ENCODE assay signal across 12 cellular contexts in the genomic region with DNA sequence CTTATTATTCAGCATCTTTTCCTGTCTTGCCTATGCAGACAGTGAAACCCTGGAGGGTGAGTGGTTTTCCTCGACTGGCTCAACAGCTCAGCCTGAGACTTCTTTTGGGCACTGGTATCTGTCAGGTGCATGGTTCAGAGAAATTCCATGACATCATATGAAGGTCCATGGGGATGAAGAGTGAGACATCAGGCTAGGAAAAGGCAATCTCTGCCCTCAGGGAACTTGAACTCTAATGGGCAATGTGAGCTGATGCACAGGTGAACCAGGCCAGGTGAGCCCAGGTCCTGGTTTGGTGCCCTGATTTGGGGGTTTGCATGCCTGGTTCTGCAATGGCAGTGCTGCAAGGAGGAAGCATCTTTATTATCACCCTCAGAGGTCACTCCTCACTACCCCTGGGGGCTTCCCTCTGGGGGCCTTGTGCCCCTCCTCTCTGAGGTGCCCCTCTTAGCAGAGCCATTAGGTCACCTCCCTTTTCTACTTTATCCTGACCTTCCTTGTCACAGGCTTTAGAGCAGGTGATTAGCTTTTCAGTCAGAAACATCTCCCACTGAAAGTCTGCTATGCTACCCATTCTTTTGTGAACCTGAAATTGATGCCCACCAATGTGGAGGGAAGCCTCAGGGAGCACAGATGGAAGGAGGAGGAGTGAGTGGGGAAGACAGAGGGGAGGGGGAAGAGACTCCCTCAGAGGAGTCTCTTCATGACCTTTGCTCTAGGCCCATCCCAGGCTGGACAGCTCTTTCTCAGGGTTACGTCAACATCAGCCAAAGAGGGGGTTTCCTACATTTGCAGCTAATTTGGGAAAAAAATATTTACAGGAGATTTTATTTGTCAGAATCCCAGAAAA. TPM values are rescaled to one million over a fixed set of nuclear protein-coding genes. Genes with fewer than 3 reads are reported as not detected.
DNase-seq lines count a peak whose midpoint lies in the region; ATAC-seq and TF ChIP-seq lines count a peak whose summit lies in the region.
"Had no signal": no experiment of that assay in that cellular context is flagged by ENCODE, and none has a peak within 500 bp of the region (broad histone marks: within the 10 kb centered on the region; RNA-seq: fewer than 3 reads in every experiment).

No MANE protein-coding gene starts in this region.

- no peak overlapping the region for H3K4me3 Mint-ChIP-seq in CD14-positive monocyte

- no peak overlapping the region for H3K14ac ChIP-seq in trophoblast cell (ENCODE audit: low read length)

- H3K4ac ChIP-seq in trophoblast cell (ENCODE audit: low read depth, low read length) = no peak overlapping the region

- no peak for TF ChIP-seq POLR2A in uterus (IDR thresholded peaks at IDR 0.05)

- H3K36me3 ChIP-seq in cardiac muscle cell (peaks cover 2% of the 10 kb centered on the region), trophoblast cell (ENCODE audit: control insufficient read depth in 1 of 2, insufficient read depth in 2 of 2, low read length in 2 of 2) (peaks cover 0 to 2% of the 10 kb centered on the region in 2 experiments), uterus (no peaks in the 10 kb centered on the region)

- no peak overlapping the region for H3K9ac ChIP-seq in trophoblast cell (ENCODE audit: low read length)

- no peaks in the 10 kb centered on the region for H3K9me3 ChIP-seq in cardiac muscle cell (ENCODE audit: low read depth)
- H3K9me3 ChIP-seq in trophoblast cell (ENCODE audit: insufficient read depth, low read depth, low read length) = no peaks in the 10 kb centered on the region
- no peaks in the 10 kb centered on the region for H3K9me3 ChIP-seq in uterus

- no peak for DNase-seq in cardiac muscle cell (ENCODE audit: low read depth in 1 of 2, low spot score in 1 of 2)
- no peak for DNase-seq in Right ventricle myocardium inferior (ENCODE audit: missing footprints)
- DNase-seq in left ventricle myocardium superior = no peak
- peak; percentile 9 to 23 for DNase-seq in trophoblast cell
- no peak for DNase-seq in uterus
- no peak for DNase-seq in NK-92 (lab: John Stamatoyannopoulos, UW; ENCODE audit: unreplicated experiment)
- no peak for DNase-seq in CD14-positive monocyte (ENCODE audit: low spot score)
- no peak for DNase-seq in EL
- DNase-seq: activated naive CD4-positive, alpha-beta T cell; KBM-7; NCI-H1694 treated with DMSO at 0.1 percent for 48 hours; NCI-H748 treated with DMSO at 0.1 percent for 48 hours had no signal

- no peak overlapping the region for H2BK5ac ChIP-seq in trophoblast cell (ENCODE audit: low read depth, low read length, poor library complexity)

- H3K9me3 Mint-ChIP-seq in CD14-positive monocyte = peaks cover 0 to 4% (median 0%) of the 10 kb centered on the region in 7 donors

- H3K27me3 ChIP-seq in cardiac muscle cell = no peaks in the 10 kb centered on the region
- no peaks in the 10 kb centered on the region for H3K27me3 ChIP-seq in trophoblast cell (ENCODE audit: insufficient read depth, low read length)
- no peaks in the 10 kb centered on the region for H3K27me3 ChIP-seq in uterus

- no peak overlapping the region for H3K23ac ChIP-seq in trophoblast cell (ENCODE audit: low read length)

- no peak overlapping the region for H2BK120ac ChIP-seq in trophoblast cell (ENCODE audit: insufficient read depth, low read length, poor library complexity)

- H3K4me3 ChIP-seq in cardiac muscle cell = no peak overlapping the region
- no peak overlapping the region for H3K4me3 ChIP-seq in trophoblast cell (ENCODE audit: low read depth, low read length)
- no peak overlapping the region for H3K4me3 ChIP-seq in uterus

- no peak overlapping the region for H2AFZ ChIP-seq in trophoblast cell (ENCODE audit: insufficient read depth, low read length, poor library complexity)

- ATAC-seq in Right ventricle myocardium inferior (no peak), left ventricle myocardium superior (peak; percentile 38)

- H3K79me1 ChIP-seq in trophoblast cell (ENCODE audit: low read length) = no peaks in the 10 kb centered on the region

- H3K4me1 ChIP-seq in cardiac muscle cell (ENCODE audit: low read depth) (peaks cover 8% of the 10 kb centered on the region), trophoblast cell (ENCODE audit: control insufficient read depth in 1 of 2, insufficient read depth in 2 of 2, low read length in 2 of 2) (peaks cover 5 to 12% of the 10 kb centered on the region in 2 experiments), uterus (no peaks in the 10 kb centered on the region)

- no peak overlapping the region for H4K8ac ChIP-seq in trophoblast cell (ENCODE audit: low read depth, low read length)

- H3K4me2 ChIP-seq in trophoblast cell (ENCODE audit: low read length) = no peak overlapping the region

- H3K27ac ChIP-seq in cardiac muscle cell (peak overlapping the region; percentile 62), trophoblast cell (ENCODE audit: low read depth, low read length) (no peak overlapping the region), uterus (peak overlapping the region; percentile 72)

- H4K12ac ChIP-seq in trophoblast cell (ENCODE audit: low read depth, low read length) = no peak overlapping the region

- no peak overlapping the region for H4K91ac ChIP-seq in trophoblast cell (ENCODE audit: low read depth, low read length)

- H3K36me3 Mint-ChIP-seq in CD14-positive monocyte = peaks cover 7 to 14% of the 10 kb centered on the region in 2 donors

- no peaks in the 10 kb centered on the region for H3K4me1 Mint-ChIP-seq in CD14-positive monocyte

- H3K27ac Mint-ChIP-seq in CD14-positive monocyte = peak overlapping the region in 1 of 7 donors; percentile 69

- H2AK5ac ChIP-seq in trophoblast cell (ENCODE audit: low read length) = no peak overlapping the region

- no peaks in the 10 kb centered on the region for H3K79me2 ChIP-seq in trophoblast cell (ENCODE audit: control insufficient read depth, insufficient read depth, low read length, poor library complexity)

- intact Hi-C loops in Right ventricle myocardium inferior (cut with DNase I) (loop anchor here (1.0 kb wide), 1 partner anchor 39 kb away; no protein-coding TSS in a partner anchor), left ventricle myocardium superior (cut with micrococcal nuclease) (no loop called here), uterus (cut with DNase I; ENCODE audit: low total_unique reads) (no loop called here), CD14-positive monocyte (cut with micrococcal nuclease) (no loop called here)

- TF ChIP-seq CTCF in cardiac muscle cell (IDR thresholded peaks at IDR 0.05; ENCODE audit: low read depth, low read length) (no peak), uterus (IDR thresholded peaks at IDR 0.05) (no peak), CD14-positive monocyte (IDR thresholded peaks at IDR 0.05) (no peak)

- WGBS in trophoblast cell (ENCODE audit: extremely low coverage, insufficient coverage, insufficient read length) = no CpG with 5 or more reads among the region's 2 CpGs

- H3K18ac ChIP-seq in trophoblast cell (ENCODE audit: low read length) = no peak overlapping the region

- H2BK12ac ChIP-seq in trophoblast cell (ENCODE audit: low read length) = no peak overlapping the region

- H3K27me3 Mint-ChIP-seq in CD14-positive monocyte (ENCODE audit: low read depth in 3 of 3) = peaks cover 0 to 4% (median 3%) of the 10 kb centered on the region in 3 donors

RNA-seq across cellular contexts. Expression of a gene that starts 47.3 kb away (rescaled TPM):
- total RNA-seq in cardiac muscle cell = 3.8 and 8.7 TPM in 2 replicates
- 4.5 and 4.9 TPM in 2 replicates for polyA plus RNA-seq in cardiac muscle cell
- total RNA-seq in Right ventricle myocardium inferior = 6.6 TPM
- 5.0 TPM for total RNA-seq in left ventricle myocardium superior
- 6.7 and 7.5 TPM in 2 replicates for polyA plus RNA-seq in trophoblast cell (2013)
- total RNA-seq in uterus = 10 to 100 TPM; 10.6 to 36.6 (median 24.6) TPM
- polyA plus RNA-seq in CD14-positive monocyte = 1 to 10 TPM; 4.1 to 4.2 TPM

Comparison
In these comparisons a context has a peak if more than half of its experiments do, and no peak if none do; other contexts are left out.
1. DNase-seq: peak in trophoblast cell (2 of 2); none in cardiac muscle cell (0 of 2), Right ventricle myocardium inferior (single experiment), left ventricle myocardium superior (single experiment), uterus (0 of 2), NK-92 (single experiment), CD14-positive monocyte (single experiment) and EL (single experiment).